Comparison of ENCODE assay signal across 8 cellular contexts in genomic region chr17:4142107-4142900, GRCh38. TPM values are rescaled to one million over a fixed set of nuclear protein-coding genes. Genes with fewer than 3 reads are reported as not detected.
DNase-seq lines count a peak whose midpoint lies in the region; ATAC-seq and TF ChIP-seq lines count a peak whose summit lies in the region.

No MANE protein-coding gene starts in this region.

- WGBS in liver, result 2% methylated on average over 56 of the region's 56 CpGs

- peak overlapping the region; percentile 98 to 99 for H3K27ac ChIP-seq in liver (ENCODE audit: low read depth in 1 of 2, low read length in 2 of 2)

- no peaks in the 10 kb centered on the region for H3K36me3 ChIP-seq in liver (ENCODE audit: control insufficient read depth in 4 of 4, insufficient read depth in 3 of 4, low read depth in 1 of 4, low read length in 3 of 4)

- CTCF ChIA-PET in T-cell (lab: Charles Lee), result interaction anchor here in 1 of 2 donors (1.6 kb wide), 1 partner anchor 296 kb away, joined by 3 read pairs; the partner anchor contains the start of gene NCBP3

- no peak for TF ChIP-seq RAD21 in liver (IDR thresholded peaks at IDR 0.05)

- POLR2A ChIA-PET in T-cell (lab: Charles Lee), result interaction anchor here in 1 of 2 donors (0.5 kb wide), 1 partner anchor 237 kb away, joined by 8 read pairs; no protein-coding TSS in a partner anchor

- H3K4me3 ChIP-seq in liver (ENCODE audit: low read depth in 1 of 3, low read length in 3 of 3), result peak overlapping the region; percentile 87 to 96 (median 95)

- peak; percentile 19 for DNase-seq in NCI-H2171 (lab: John Stamatoyannopoulos, UW)
- no peak for DNase-seq in NCI-H2171 treated with DMSO at 0.1 percent for 48 hours (lab: John Stamatoyannopoulos, UW)
- peak in 24 of 34 experiments; percentile 9 to 52 (median 38) for DNase-seq in T-cell
- no peak for DNase-seq in central memory CD8-positive, alpha-beta T cell (ENCODE audit: low spot score in 2 of 2)
- peak; percentile 1 to 6 for DNase-seq in stimulated activated CD8-positive, alpha-beta memory T cell treated with anti-CD3 and anti-CD28 coated beads, Interleukin-15, amount 100 ng/mL, for 4 hours (ENCODE audit: low read depth in 2 of 2)

- H3K9ac ChIP-seq in liver (ENCODE audit: low read depth in 1 of 2, low read length in 2 of 2), result peak overlapping the region; percentile 83 to 93

- peaks cover 56 to 63% (median 60%) of the 10 kb centered on the region in 3 donors for H3K4me1 Mint-ChIP-seq in T-cell
- peaks cover 57% of the 10 kb centered on the region for H3K4me1 Mint-ChIP-seq in central memory CD8-positive, alpha-beta T cell

- ATAC-seq in HG02973 (IDR thresholded peaks at IDR 0.05; ENCODE audit: unreplicated experiment) (peak; percentile 19), T-cell (replicated peaks in 1 of 4) (peak; percentile 10 to 17 (median 14)), GM18520 (IDR thresholded peaks at IDR 0.05; ENCODE audit: unreplicated experiment) (no peak)
- peak; percentile 8 for ATAC-seq in central memory CD8-positive, alpha-beta T cell (replicated peaks; ENCODE audit: extremely low read depth, poor library complexity, severe bottlenecking)

- H3K4me1 ChIP-seq in liver (ENCODE audit: control insufficient read depth in 4 of 4, insufficient read depth in 4 of 4, low read length in 3 of 4), result peaks cover 6 to 50% (median 45%) of the 10 kb centered on the region in 4 donors

- H3K4me3 Mint-ChIP-seq in T-cell, result peak overlapping the region; percentile 99
- peak overlapping the region; percentile 97 for H3K4me3 Mint-ChIP-seq in central memory CD8-positive, alpha-beta T cell

- H3K27me3 ChIP-seq in liver (ENCODE audit: control insufficient read depth in 4 of 4, insufficient read depth in 4 of 4, low read length in 3 of 4), result no peaks in the 10 kb centered on the region

- no peaks in the 10 kb centered on the region for H3K9me3 ChIP-seq in liver (ENCODE audit: control insufficient read depth in 4 of 4, low read length in 3 of 4)

- no peaks in the 10 kb centered on the region for H3K9me3 Mint-ChIP-seq in T-cell
- no peaks in the 10 kb centered on the region for H3K9me3 Mint-ChIP-seq in central memory CD8-positive, alpha-beta T cell

- no peak for TF ChIP-seq CTCF in liver (IDR thresholded peaks at IDR 0.05; ENCODE audit: low read depth, low read length, missing input control)

- peak overlapping the region; percentile 79 to 99 for H3K27ac Mint-ChIP-seq in T-cell
- H3K27ac Mint-ChIP-seq in central memory CD8-positive, alpha-beta T cell (ENCODE audit: low read depth), result peak overlapping the region; percentile 100

- H3K36me3 Mint-ChIP-seq in T-cell, result peaks cover 13% of the 10 kb centered on the region
- H3K36me3 Mint-ChIP-seq in central memory CD8-positive, alpha-beta T cell (ENCODE audit: insufficient read depth), result peaks cover 25% of the 10 kb centered on the region

- no peaks in the 10 kb centered on the region for H3K27me3 Mint-ChIP-seq in T-cell
- H3K27me3 Mint-ChIP-seq in central memory CD8-positive, alpha-beta T cell, result no peaks in the 10 kb centered on the region

TF ChIP-seq in liver, 16 proteins besides CTCF, POLR2A, EP300 and RAD21:
- TF ChIP-seq FOXA2 (IDR thresholded peaks at IDR 0.05) (no peak), GABPA (IDR thresholded peaks at IDR 0.05 in 1 of 2, conservative IDR thresholded peaks at IDR 0.05 in 1 of 2) (no peak), ZBTB33 (IDR thresholded peaks at IDR 0.05) (no peak), YY1 (IDR thresholded peaks at IDR 0.05) (no peak), TAF1 (conservative IDR thresholded peaks at IDR 0.05) (no peak), EGR1 (IDR thresholded peaks at IDR 0.05; ENCODE audit: low read depth in 2 of 2) (no peak), MAX (IDR thresholded peaks at IDR 0.05) (no peak), NR2F2 (IDR thresholded peaks at IDR 0.05) (no peak), JUND (IDR thresholded peaks at IDR 0.05) (no peak), RXRA (IDR thresholded peaks at IDR 0.05) (no peak), HNF4G (IDR thresholded peaks at IDR 0.05) (no peak)

RNA-seq across cellular contexts. Expression of gene ZZEF1, which starts 0.5 kb away (rescaled TPM):
- 100 to 1,000 TPM in 1 of 5 donors, 10 to 100 TPM in 4; 84.4 to 107 (median 89.6) TPM for total RNA-seq in T-cell
- 10 to 100 TPM; 20.9 to 45.9 TPM for total RNA-seq in liver
- polyA plus RNA-seq in liver, result 1 to 10 TPM; 3.5 to 7.0 TPM

RNA-seq across cellular contexts. Expression of gene CYB5D2, which starts 0.7 kb away (rescaled TPM):
- total RNA-seq in T-cell (10 to 100 TPM in 3 of 5 donors, 1 to 10 TPM in 2; 6.8 to 16.3 (median 10.1) TPM), liver (10 to 100 TPM; 19.7 to 25.3 TPM)
- 10 to 100 TPM; 13.9 to 20.9 TPM for polyA plus RNA-seq in liver

Comparison
In these comparisons a context has a peak if more than half of its experiments do, and no peak if none do; other contexts are left out.
1. DNase-seq: peak in NCI-H2171 (single experiment), T-cell (24 of 34) and stimulated activated CD8-positive, alpha-beta memory T cell treated with anti-CD3 and anti-CD28 coated beads, Interleukin-15, amount 100 ng/mL, for 4 hours (2 of 2); none in NCI-H2171 treated with DMSO at 0.1 percent for 48 hours (single experiment) and central memory CD8-positive, alpha-beta T cell (0 of 2).